Comparison of ENCODE assay signal across 11 cellular contexts in the genomic region with DNA sequence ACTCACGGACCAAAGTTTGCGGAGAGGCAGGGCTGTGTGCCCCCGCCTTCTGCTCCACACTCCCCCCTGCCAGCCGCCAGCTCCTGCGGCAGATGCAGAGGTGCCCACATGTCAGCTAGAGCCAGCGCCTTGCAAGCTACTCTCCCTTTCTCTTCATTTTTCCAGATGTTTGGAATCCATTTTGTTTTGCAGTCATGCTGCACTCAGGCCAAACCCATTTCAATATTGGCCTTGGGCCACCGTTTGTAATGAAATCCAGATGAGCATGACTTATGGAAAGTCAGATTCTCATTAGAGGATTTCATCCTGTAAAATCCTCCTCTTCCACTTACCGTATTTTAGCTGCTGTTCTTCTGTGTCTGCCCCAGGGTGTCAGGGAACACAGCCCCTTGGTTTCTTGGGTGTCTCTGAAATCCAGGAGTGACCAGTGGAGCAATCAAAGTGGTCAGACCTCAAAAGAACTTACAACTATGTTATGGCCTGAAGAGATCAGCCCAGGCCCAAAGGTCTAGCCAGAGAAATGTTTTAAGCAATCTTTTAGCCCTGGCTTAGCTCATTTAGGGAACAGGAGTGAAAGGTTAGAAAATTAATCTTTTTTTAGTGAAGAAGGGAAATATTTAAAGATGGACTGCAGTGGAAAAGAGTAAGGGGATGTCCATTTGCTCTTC.
A peak's percentile ranks its signal among the peaks of the same experiment; 100 is the strongest.
DNase-seq lines count a peak whose midpoint lies in the region; ATAC-seq and TF ChIP-seq lines count a peak whose summit lies in the region.
"Had no signal": no experiment of that assay in that cellular context is flagged by ENCODE, and none has a peak within 500 bp of the region (broad histone marks: within the 10 kb centered on the region; RNA-seq: fewer than 3 reads in every experiment).

No MANE protein-coding gene starts in this region.

- in situ Hi-C loops in astrocyte of the cerebellum (cut with HindIII; ENCODE audit: low sequenced_read_pairs): no loop called here

- TF ChIP-seq CTCF in astrocyte of the cerebellum (IDR thresholded peaks at IDR 0.05; ENCODE audit: low read depth, low read length, missing control alignments): no peak

- peak; percentile 77 for DNase-seq in HCEC 1CT
- DNase-seq in astrocyte of the cerebellum (ENCODE audit: low read depth): peak; percentile 80
- peak; percentile 69 for DNase-seq in iris pigment epithelial cell (ENCODE audit: low read depth)
- peak; percentile 89 for DNase-seq in stromal cell of bone marrow (ENCODE audit: low read depth)
- no peak for DNase-seq in DMS79 treated with DMSO at 0.1 percent for 48 hours (lab: John Stamatoyannopoulos, UW)
- no peak for DNase-seq in stimulated activated CD4-positive, alpha-beta T cell treated with anti-CD3 and anti-CD28 coated beads, Interleukin-2, amount 100 ng/mL, for 48 hours
- no peak for DNase-seq in effector CD4-positive, alpha-beta T cell
- DNase-seq: kidney, NCI-H524 had no signal

- no peak overlapping the region for H3K4me3 ChIP-seq in astrocyte of the cerebellum (ENCODE audit: low read depth, low read length)
- H3K4me3 ChIP-seq: cardiac muscle cell had no signal

- no peak for ATAC-seq in HG02571 (IDR thresholded peaks at IDR 0.05; ENCODE audit: unreplicated experiment)

Comparison
In these comparisons a context has a peak if more than half of its experiments do, and no peak if none do; other contexts are left out.
1. DNase-seq: peak in HCEC 1CT (single experiment), astrocyte of the cerebellum (single experiment), iris pigment epithelial cell (single experiment) and stromal cell of bone marrow (single experiment); none in DMS79 treated with DMSO at 0.1 percent for 48 hours (single experiment), stimulated activated CD4-positive, alpha-beta T cell treated with anti-CD3 and anti-CD28 coated beads, Interleukin-2, amount 100 ng/mL, for 48 hours (0 of 2) and effector CD4-positive, alpha-beta T cell (single experiment).